8 cellular contexts compared by ENCODE assay signal in the genomic region with DNA sequence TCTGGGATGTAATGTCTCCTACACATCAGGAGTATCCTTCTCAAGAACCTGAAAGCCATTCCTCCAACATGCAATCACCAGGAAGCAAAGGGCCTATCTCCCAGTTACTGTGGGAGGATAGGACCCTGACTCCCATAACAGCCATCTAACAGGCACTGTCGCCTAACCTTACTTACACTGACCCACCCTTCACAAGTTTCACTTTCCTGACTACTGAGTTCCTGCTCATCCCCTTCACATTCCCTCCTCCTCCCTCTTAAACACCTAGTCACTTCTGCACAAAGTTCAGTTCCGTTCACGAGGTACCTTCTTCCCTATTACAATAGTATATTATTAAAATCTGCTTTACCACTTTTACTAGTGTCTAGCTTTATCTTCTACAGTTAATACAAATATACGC. TPM values are rescaled to one million over a fixed set of nuclear protein-coding genes. Genes with fewer than 3 reads are reported as not detected.
A peak's percentile ranks its signal among the peaks of the same experiment; 100 is the strongest.
DNase-seq lines count a peak whose midpoint lies in the region; ATAC-seq, FAIRE-seq and TF ChIP-seq lines count a peak whose summit lies in the region.

No MANE protein-coding gene starts in this region.

- H2AFZ ChIP-seq in ACC112 (ENCODE audit: low read length, unreplicated experiment) (no peak overlapping the region), astrocyte (ENCODE audit: low read depth, low read length) (no peak overlapping the region)

- H3K36me3 Mint-ChIP-seq in astrocyte (ENCODE audit: low read depth, unreplicated experiment) = peaks cover 6% of the 10 kb centered on the region

- CTCF ChIA-PET in HEK293 (lab: Yijun Ruan, JAX) = interaction anchor here (1.5 kb wide), 1 partner anchor 13 kb away, joined by 8 read pairs; no protein-coding TSS in a partner anchor

- no CpG with 5 or more reads among the region's 4 CpGs for WGBS in mesendoderm (ENCODE audit: extremely low coverage, insufficient coverage, low lambda C conversion rate)

- H3K4me1 ChIP-seq in ACC112 (ENCODE audit: control insufficient read depth, insufficient read depth, low read length, unreplicated experiment) = peaks cover 19% of the 10 kb centered on the region
- H3K4me1 ChIP-seq in HEK293 (ENCODE audit: control insufficient read depth, insufficient read depth, low read length) = peaks cover 23% of the 10 kb centered on the region
- no peaks in the 10 kb centered on the region for H3K4me1 ChIP-seq in astrocyte (ENCODE audit: insufficient read depth, low read length)
- H3K4me1 ChIP-seq in mesendoderm (ENCODE audit: control insufficient read depth, low read depth, low read length) = no peaks in the 10 kb centered on the region

- H3K4me2 ChIP-seq in astrocyte (ENCODE audit: low read length) (peak overlapping the region; percentile 90), mesendoderm (ENCODE audit: low read length) (no peak overlapping the region)

- TF ChIP-seq CTCF in HEK293 (tag by site-specific recombination; IDR thresholded peaks at IDR 0.05) = no peak
- TF ChIP-seq CTCF in astrocyte (IDR thresholded peaks at IDR 0.05; ENCODE audit: insufficient read depth, low read depth, low read length) = no peak
- no peak for TF ChIP-seq CTCF in GM13977 (IDR thresholded peaks at IDR 0.05; ENCODE audit: extremely low read depth, insufficient read depth, missing control alignments)

- DNase-seq in astrocyte (ENCODE audit: low read depth) (no peak), mesendoderm (peak; percentile 5), NCI-H1436 treated with DMSO at 0.1 percent for 48 hours (lab: John Stamatoyannopoulos, UW) (no peak), NCI-H2081 (lab: John Stamatoyannopoulos, UW) (no peak), GM13977 (ENCODE audit: low spot score) (no peak)

- H3K4me1 Mint-ChIP-seq in astrocyte (ENCODE audit: low read depth, unreplicated experiment) = peaks cover 10% of the 10 kb centered on the region

- H3K9me3 Mint-ChIP-seq in astrocyte (ENCODE audit: unreplicated experiment) = no peaks in the 10 kb centered on the region

- no peak overlapping the region for H2BK15ac ChIP-seq in mesendoderm (replicated peaks; ENCODE audit: low read depth)

- H3K4ac ChIP-seq in mesendoderm (ENCODE audit: low read depth, low read length) = no peak overlapping the region

- H3K18ac ChIP-seq in mesendoderm (ENCODE audit: low read length) = no peak overlapping the region

- FAIRE-seq in astrocyte (lab: Jason Lieb, UNC) = no peak

- H4K8ac ChIP-seq in mesendoderm (ENCODE audit: low read depth, low read length) = no peak overlapping the region

- no peaks in the 10 kb centered on the region for H3K36me3 ChIP-seq in ACC112 (ENCODE audit: insufficient read depth, low read length)
- peaks cover 11 to 24% of the 10 kb centered on the region in 2 experiments; a peak in 2 of 3 replicates for H3K36me3 ChIP-seq in HEK293 (ENCODE audit: control insufficient read depth in 2 of 2, insufficient read depth in 1 of 2, low read length in 2 of 2)
- no peaks in the 10 kb centered on the region for H3K36me3 ChIP-seq in astrocyte (ENCODE audit: insufficient read depth, low read length)
- no peaks in the 10 kb centered on the region for H3K36me3 ChIP-seq in mesendoderm (ENCODE audit: control insufficient read depth, insufficient read depth, low read length)

- H3K23ac ChIP-seq in mesendoderm (ENCODE audit: low read length) = no peak overlapping the region

- H2BK5ac ChIP-seq in mesendoderm (ENCODE audit: low read length) = no peak overlapping the region

- peaks cover 5% of the 10 kb centered on the region for H3K79me1 ChIP-seq in mesendoderm (ENCODE audit: low read length)

- H3K4me3 ChIP-seq in ACC112 (ENCODE audit: low read depth, low read length) (peak overlapping the region; percentile 83), HEK293 (ENCODE audit: low read depth, low read length) (no peak overlapping the region; the same call in 1 of the 2 replicates), astrocyte (ENCODE audit: insufficient read depth, low read depth, low read length) (peak overlapping the region; percentile 74), mesendoderm (ENCODE audit: low read length) (no peak overlapping the region)

- in situ Hi-C loops in GM13977 (cut with MboI; ENCODE audit: low pct_unique_long_range_greater_than_20kb, low sequenced_read_pairs, unreplicated experiment) = no loop called here

- POLR2A ChIA-PET in HEK293 (lab: Yijun Ruan, JAX) = interaction anchor here (1.2 kb wide), 1 partner anchor 82 kb away, joined by 4 read pairs; the partner anchor contains the start of gene TRIM25

- no peaks in the 10 kb centered on the region for H3K9me3 ChIP-seq in HEK293 (ENCODE audit: control insufficient read depth, insufficient read depth, low read depth, low read length)
- H3K9me3 ChIP-seq in astrocyte (ENCODE audit: insufficient read depth, low read depth, low read length) = no peaks in the 10 kb centered on the region

- H3K27me3 Mint-ChIP-seq in astrocyte (ENCODE audit: low read depth, unreplicated experiment) = no peaks in the 10 kb centered on the region

- H3K27ac ChIP-seq in ACC112 (ENCODE audit: low read depth, low read length) = no peak overlapping the region
- no peak overlapping the region for H3K27ac ChIP-seq in HEK293 (ENCODE audit: extremely low read depth, low read depth, low read length)
- no peak overlapping the region for H3K27ac ChIP-seq in astrocyte (ENCODE audit: low read depth, low read length)
- H3K27ac ChIP-seq in mesendoderm (ENCODE audit: low read depth, low read length) = no peak overlapping the region

- H3K9ac ChIP-seq in astrocyte (ENCODE audit: low read length) (no peak overlapping the region), mesendoderm (ENCODE audit: low read length) (no peak overlapping the region)

- no peak for ATAC-seq in HG02610 (IDR thresholded peaks at IDR 0.05; ENCODE audit: unreplicated experiment)

- H3K56ac ChIP-seq in mesendoderm (ENCODE audit: low read length) = no peak overlapping the region

- H3K27me3 ChIP-seq in ACC112 (ENCODE audit: insufficient read depth, low read length) = no peaks in the 10 kb centered on the region
- H3K27me3 ChIP-seq in astrocyte (ENCODE audit: insufficient read depth, low read length) = no peaks in the 10 kb centered on the region
- H3K27me3 ChIP-seq in mesendoderm (ENCODE audit: insufficient read depth, low read length, poor library complexity) = no peaks in the 10 kb centered on the region

- H3K4me3 Mint-ChIP-seq in astrocyte (ENCODE audit: unreplicated experiment) = peak overlapping the region; percentile 90

- no peak overlapping the region for H2BK120ac ChIP-seq in mesendoderm (ENCODE audit: low read depth, low read length)

- H3K79me2 ChIP-seq in ACC112 (ENCODE audit: control insufficient read depth, insufficient read depth, low read length, unreplicated experiment) (peaks cover 40% of the 10 kb centered on the region), astrocyte (ENCODE audit: insufficient read depth, low read length) (peaks cover 13% of the 10 kb centered on the region), mesendoderm (ENCODE audit: control insufficient read depth, insufficient read depth, low read length) (no peaks in the 10 kb centered on the region)

- H4K5ac ChIP-seq in mesendoderm (ENCODE audit: low read length) = no peak overlapping the region

- H3K27ac Mint-ChIP-seq in astrocyte (ENCODE audit: unreplicated experiment) = peak overlapping the region; percentile 63

- no peak overlapping the region for H2AK5ac ChIP-seq in mesendoderm (ENCODE audit: low read length)

- peaks cover 19% of the 10 kb centered on the region for H4K20me1 ChIP-seq in astrocyte (ENCODE audit: insufficient read depth, low read length)

TF ChIP-seq in HEK293, 187 proteins besides CTCF, POLR2A, EP300 and RAD21:
- TF ChIP-seq ZNF521 (tag by site-specific recombination; IDR thresholded peaks at IDR 0.05) = no peak
- peak; percentile 81; the same call in 1 of the 2 replicates for TF ChIP-seq PRDM1 (tag by site-specific recombination; IDR thresholded peaks at IDR 0.05)
- TF ChIP-seq ZNF664 (tag by site-specific recombination; IDR thresholded peaks at IDR 0.05) = 0 out of 2 replicates have a peak, but pooled peaks have one; percentile 36
- TF ChIP-seq KLF9 (tag by site-specific recombination; IDR thresholded peaks at IDR 0.05; ENCODE audit: low read depth) = no peak
- no peak for TF ChIP-seq ZNF585B (tag by site-specific recombination; IDR thresholded peaks at IDR 0.05)
- TF ChIP-seq ZNF274 (IDR thresholded peaks at IDR 0.05; ENCODE audit: low read length) = no peak
- TF ChIP-seq ZNF274 (tag by site-specific recombination; IDR thresholded peaks at IDR 0.05; ENCODE audit: borderline replicate concordance) = no peak
- TF ChIP-seq ZNF341 (tag by site-specific recombination; IDR thresholded peaks at IDR 0.05; ENCODE audit: low read depth) = peak; percentile 47; the same call in 1 of the 2 replicates
- TF ChIP-seq, protein P1, sequence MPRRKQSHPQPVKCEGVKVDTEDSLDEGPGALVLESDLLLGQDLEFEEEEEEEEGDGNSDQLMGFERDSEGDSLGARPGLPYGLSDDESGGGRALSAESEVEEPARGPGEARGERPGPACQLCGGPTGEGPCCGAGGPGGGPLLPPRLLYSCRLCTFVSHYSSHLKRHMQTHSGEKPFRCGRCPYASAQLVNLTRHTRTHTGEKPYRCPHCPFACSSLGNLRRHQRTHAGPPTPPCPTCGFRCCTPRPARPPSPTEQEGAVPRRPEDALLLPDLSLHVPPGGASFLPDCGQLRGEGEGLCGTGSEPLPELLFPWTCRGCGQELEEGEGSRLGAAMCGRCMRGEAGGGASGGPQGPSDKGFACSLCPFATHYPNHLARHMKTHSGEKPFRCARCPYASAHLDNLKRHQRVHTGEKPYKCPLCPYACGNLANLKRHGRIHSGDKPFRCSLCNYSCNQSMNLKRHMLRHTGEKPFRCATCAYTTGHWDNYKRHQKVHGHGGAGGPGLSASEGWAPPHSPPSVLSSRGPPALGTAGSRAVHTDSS (tag by site-specific recombination; IDR thresholded peaks at IDR 0.05) = no peak
- TF ChIP-seq KLF17 (tag by site-specific recombination; IDR thresholded peaks at IDR 0.05) = peak; percentile 17; the same call in 1 of the 2 replicates
- TF ChIP-seq ZNF623 (tag by site-specific recombination; IDR thresholded peaks at IDR 0.05) = no peak
TF ChIP-seq in HEK293: peak in this region for 4.

RNA-seq across cellular contexts. Expression of gene C17orf67, which starts 1.3 kb away (rescaled TPM):
- 2.2 and 2.8 TPM in 2 replicates for total RNA-seq in astrocyte
- 0.41 TPM for polyA plus RNA-seq in mesendoderm (2013, experiment 1 of 2)
- 0.56 TPM for polyA plus RNA-seq in mesendoderm (2013, experiment 2 of 2)

RNA-seq across cellular contexts. Expression of gene DGKE, which starts 1.5 kb away (rescaled TPM):
- total RNA-seq in astrocyte = 5.2 and 5.5 TPM in 2 replicates
- 1.9 TPM for polyA plus RNA-seq in mesendoderm (2013, experiment 1 of 2)
- polyA plus RNA-seq in mesendoderm (2013, experiment 2 of 2) = 1.7 TPM

Comparison
In these comparisons a context has a peak if more than half of its experiments do, and no peak if none do; other contexts are left out.
1. H3K4me3 ChIP-seq: peak in ACC112 (single experiment) and astrocyte (single experiment); none in HEK293 (single experiment) and mesendoderm (single experiment).